1 cellular context compared by ENCODE assay signal in genomic region chr11:95067042-95067827, GRCh38.
TF ChIP-seq lines count a peak whose summit lies in the region.

No MANE protein-coding gene starts in this region.

TF ChIP-seq in HepG2, 621 proteins besides CTCF, POLR2A, EP300 and RAD21 (continued from another document and continues in another):
- TF ChIP-seq, protein P1, sequence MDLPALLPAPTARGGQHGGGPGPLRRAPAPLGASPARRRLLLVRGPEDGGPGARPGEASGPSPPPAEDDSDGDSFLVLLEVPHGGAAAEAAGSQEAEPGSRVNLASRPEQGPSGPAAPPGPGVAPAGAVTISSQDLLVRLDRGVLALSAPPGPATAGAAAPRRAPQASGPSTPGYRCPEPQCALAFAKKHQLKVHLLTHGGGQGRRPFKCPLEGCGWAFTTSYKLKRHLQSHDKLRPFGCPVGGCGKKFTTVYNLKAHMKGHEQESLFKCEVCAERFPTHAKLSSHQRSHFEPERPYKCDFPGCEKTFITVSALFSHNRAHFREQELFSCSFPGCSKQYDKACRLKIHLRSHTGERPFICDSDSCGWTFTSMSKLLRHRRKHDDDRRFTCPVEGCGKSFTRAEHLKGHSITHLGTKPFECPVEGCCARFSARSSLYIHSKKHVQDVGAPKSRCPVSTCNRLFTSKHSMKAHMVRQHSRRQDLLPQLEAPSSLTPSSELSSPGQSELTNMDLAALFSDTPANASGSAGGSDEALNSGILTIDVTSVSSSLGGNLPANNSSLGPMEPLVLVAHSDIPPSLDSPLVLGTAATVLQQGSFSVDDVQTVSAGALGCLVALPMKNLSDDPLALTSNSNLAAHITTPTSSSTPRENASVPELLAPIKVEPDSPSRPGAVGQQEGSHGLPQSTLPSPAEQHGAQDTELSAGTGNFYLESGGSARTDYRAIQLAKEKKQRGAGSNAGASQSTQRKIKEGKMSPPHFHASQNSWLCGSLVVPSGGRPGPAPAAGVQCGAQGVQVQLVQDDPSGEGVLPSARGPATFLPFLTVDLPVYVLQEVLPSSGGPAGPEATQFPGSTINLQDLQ (CRISPR knock-in tag; IDR thresholded peaks at IDR 0.05): 0 out of 2 replicates have a peak, but pooled peaks have one; percentile 27
- peak; percentile 62; the same call in 1 of the 2 replicates for TF ChIP-seq EED (CRISPR knock-in tag; IDR thresholded peaks at IDR 0.05)
- TF ChIP-seq ATRX (CRISPR knock-in tag; IDR thresholded peaks at IDR 0.05; ENCODE audit: borderline replicate concordance): no peak
- TF ChIP-seq NCOA5 (CRISPR knock-in tag; IDR thresholded peaks at IDR 0.05): no peak
- TF ChIP-seq NR3C1 (CRISPR knock-in tag; IDR thresholded peaks at IDR 0.05): no peak
- no peak; the same call in 1 of the 2 replicates for TF ChIP-seq ZNF768 (CRISPR knock-in tag; IDR thresholded peaks at IDR 0.05)
- peak; percentile 57; the same call in 1 of the 2 replicates for TF ChIP-seq SMAD1 (CRISPR knock-in tag; IDR thresholded peaks at IDR 0.05; ENCODE audit: borderline replicate concordance, low read depth)
- no peak for TF ChIP-seq ZNF670 (CRISPR knock-in tag; IDR thresholded peaks at IDR 0.05; ENCODE audit: borderline replicate concordance)
- TF ChIP-seq SP2 (CRISPR knock-in tag; IDR thresholded peaks at IDR 0.05): no peak
- TF ChIP-seq MLLT10 (CRISPR knock-in tag; IDR thresholded peaks at IDR 0.05): no peak
- no peak for TF ChIP-seq NONO (IDR thresholded peaks at IDR 0.05)
- TF ChIP-seq NONO (CRISPR knock-in tag; conservative IDR thresholded peaks at IDR 0.05): peak; percentile 76
- TF ChIP-seq HNF1A (IDR thresholded peaks at IDR 0.05; ENCODE audit: low read depth): no peak
- TF ChIP-seq HNF1A (CRISPR knock-in tag; IDR thresholded peaks at IDR 0.05; ENCODE audit: borderline replicate concordance): peak; percentile 34; the same call in 1 of the 2 replicates
- TF ChIP-seq FOXC1 (CRISPR knock-in tag; IDR thresholded peaks at IDR 0.05; ENCODE audit: borderline replicate concordance): no peak
- no peak for TF ChIP-seq ZNF614 (CRISPR knock-in tag; IDR thresholded peaks at IDR 0.05; ENCODE audit: borderline replicate concordance)
- no peak for TF ChIP-seq ARNT2 (CRISPR knock-in tag; IDR thresholded peaks at IDR 0.05; ENCODE audit: low read depth)
- no peak; the same call in 1 of the 2 replicates for TF ChIP-seq RELA (CRISPR knock-in tag; IDR thresholded peaks at IDR 0.05)
- TF ChIP-seq, protein P2, sequence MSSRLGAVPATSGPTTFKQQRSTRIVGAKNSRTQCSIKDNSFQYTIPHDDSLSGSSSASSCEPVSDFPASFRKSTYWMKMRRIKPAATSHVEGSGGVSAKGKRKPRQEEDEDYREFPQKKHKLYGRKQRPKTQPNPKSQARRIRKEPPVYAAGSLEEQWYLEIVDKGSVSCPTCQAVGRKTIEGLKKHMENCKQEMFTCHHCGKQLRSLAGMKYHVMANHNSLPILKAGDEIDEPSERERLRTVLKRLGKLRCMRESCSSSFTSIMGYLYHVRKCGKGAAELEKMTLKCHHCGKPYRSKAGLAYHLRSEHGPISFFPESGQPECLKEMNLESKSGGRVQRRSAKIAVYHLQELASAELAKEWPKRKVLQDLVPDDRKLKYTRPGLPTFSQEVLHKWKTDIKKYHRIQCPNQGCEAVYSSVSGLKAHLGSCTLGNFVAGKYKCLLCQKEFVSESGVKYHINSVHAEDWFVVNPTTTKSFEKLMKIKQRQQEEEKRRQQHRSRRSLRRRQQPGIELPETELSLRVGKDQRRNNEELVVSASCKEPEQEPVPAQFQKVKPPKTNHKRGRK (CRISPR knock-in tag; IDR thresholded peaks at IDR 0.05): no peak
- no peak for TF ChIP-seq KLF15 (CRISPR knock-in tag; IDR thresholded peaks at IDR 0.05; ENCODE audit: borderline replicate concordance)
- no peak for TF ChIP-seq KIAA2018 (CRISPR knock-in tag; IDR thresholded peaks at IDR 0.05; ENCODE audit: borderline replicate concordance)
- TF ChIP-seq FOXA1 (IDR thresholded peaks at IDR 0.05): no peak
- peak; percentile 10; the same call in 1 of the 2 replicates for TF ChIP-seq FOXA1 (CRISPR knock-in tag; IDR thresholded peaks at IDR 0.05)
- no peak for TF ChIP-seq ZNF253 (CRISPR knock-in tag; IDR thresholded peaks at IDR 0.05; ENCODE audit: borderline replicate concordance)
- TF ChIP-seq ZNF558 (CRISPR knock-in tag; IDR thresholded peaks at IDR 0.05; ENCODE audit: borderline replicate concordance): 0 out of 2 replicates have a peak, but pooled peaks have one; percentile 74
- no peak for TF ChIP-seq ZNF383 (CRISPR knock-in tag; IDR thresholded peaks at IDR 0.05; ENCODE audit: borderline replicate concordance)
- TF ChIP-seq ZNF792 (CRISPR knock-in tag; IDR thresholded peaks at IDR 0.05): 0 out of 2 replicates have a peak, but pooled peaks have one; percentile 26
- TF ChIP-seq NFKBIZ (CRISPR knock-in tag; IDR thresholded peaks at IDR 0.05): 0 out of 2 replicates have a peak, but pooled peaks have one; percentile 24
- TF ChIP-seq WIZ (CRISPR knock-in tag; IDR thresholded peaks at IDR 0.05): 0 out of 2 replicates have a peak, but pooled peaks have one; percentile 55
- peak; percentile 15; the same call in 1 of the 2 replicates for TF ChIP-seq IKZF5 (CRISPR knock-in tag; IDR thresholded peaks at IDR 0.05)
- TF ChIP-seq PRMT3 (CRISPR knock-in tag; IDR thresholded peaks at IDR 0.05; ENCODE audit: borderline replicate concordance, low read depth): no peak
- TF ChIP-seq ZNF672 (CRISPR knock-in tag; IDR thresholded peaks at IDR 0.05): no peak
- no peak for TF ChIP-seq EZH2 (conservative IDR thresholded peaks at IDR 0.05; ENCODE audit: low read depth, low read length)
- TF ChIP-seq REST (IDR thresholded peaks at IDR 0.05; ENCODE audit: borderline replicate concordance in 1 of 2, low read depth in 1 of 2, low read length in 2 of 2): 0 out of 4 replicates have a peak, but pooled peaks of 1 of the 2 experiments have one; percentile 22
- peak; percentile 62 for TF ChIP-seq ZNF619 (CRISPR knock-in tag; IDR thresholded peaks at IDR 0.05)
- TF ChIP-seq JDP2 (CRISPR knock-in tag; IDR thresholded peaks at IDR 0.05; ENCODE audit: borderline replicate concordance): no peak
